Comparison of ENCODE assay signal across 10 cellular contexts in the genomic region with DNA sequence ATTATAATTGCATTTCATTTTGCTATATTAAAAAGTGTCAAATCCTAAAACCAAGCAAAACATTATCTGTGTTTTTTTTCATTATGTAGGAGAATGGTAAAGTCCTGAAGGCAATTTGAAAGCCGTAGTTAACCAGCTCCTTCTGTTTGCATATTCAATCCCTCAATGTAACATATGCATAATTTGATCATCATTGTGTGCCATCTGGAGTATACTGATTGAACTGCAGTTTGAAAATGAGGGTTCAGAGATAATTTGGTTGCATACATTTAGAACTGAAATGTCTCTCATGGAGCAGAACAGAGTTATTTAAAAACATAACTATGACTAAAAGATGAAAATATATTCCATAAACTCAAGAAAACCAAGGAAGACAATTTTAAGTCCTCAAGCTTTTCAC.
DNase-seq lines count a peak whose midpoint lies in the region; ATAC-seq and TF ChIP-seq lines count a peak whose summit lies in the region.
"Had no signal": no experiment of that assay in that cellular context is flagged by ENCODE, and none has a peak within 500 bp of the region (broad histone marks: within the 10 kb centered on the region; RNA-seq: fewer than 3 reads in every experiment).

No MANE protein-coding gene starts in this region.

- no peaks in the 10 kb centered on the region for H4K20me1 ChIP-seq in SU-DHL-6 (ENCODE audit: low read depth, low read length)

- H3K36me3 Mint-ChIP-seq in mesothelial cell of epicardium = no peaks in the 10 kb centered on the region
- H3K36me3 Mint-ChIP-seq: memory B cell had no signal

- H3K27ac ChIP-seq in SU-DHL-6 (ENCODE audit: low read depth, low read length) = no peak overlapping the region
- H3K27ac ChIP-seq: thyroid gland had no signal

- no peaks in the 10 kb centered on the region for H3K9me3 Mint-ChIP-seq in mesothelial cell of epicardium
- H3K9me3 Mint-ChIP-seq: memory B cell had no signal

- H3K36me3 ChIP-seq in SU-DHL-6 (ENCODE audit: low read length) = no peaks in the 10 kb centered on the region
- H3K36me3 ChIP-seq: thyroid gland had no signal

- peak; percentile 70 for ATAC-seq in HG03432 (IDR thresholded peaks at IDR 0.05; ENCODE audit: unreplicated experiment)
- no peak for ATAC-seq in HG03520 (IDR thresholded peaks at IDR 0.05; ENCODE audit: unreplicated experiment)
- ATAC-seq in GM21825 (IDR thresholded peaks at IDR 0.05; ENCODE audit: unreplicated experiment) = no peak

- no peak overlapping the region for H3K4me3 Mint-ChIP-seq in mesothelial cell of epicardium
- H3K4me3 Mint-ChIP-seq: memory B cell had no signal

- H3K27me3 Mint-ChIP-seq in mesothelial cell of epicardium (ENCODE audit: low read depth) = no peaks in the 10 kb centered on the region
- H3K27me3 Mint-ChIP-seq: memory B cell had no signal

- DNase-seq in mesothelial cell of epicardium (ENCODE audit: low spot score in 2 of 2, unreplicated experiment in 2 of 2) (no peak), NCI-H187 (lab: John Stamatoyannopoulos, UW) (no peak)
- DNase-seq in activated naive CD4-positive, alpha-beta T cell treated with Interleukin-2 at 50 U/mL for 16 hours = no peak
- DNase-seq: thyroid gland had no signal

- no peak overlapping the region for H3K4me2 ChIP-seq in SU-DHL-6 (ENCODE audit: low read depth, low read length, poor library complexity, severe bottlenecking)

- H3K27me3 ChIP-seq in SU-DHL-6 (ENCODE audit: low read length) = no peaks in the 10 kb centered on the region
- H3K27me3 ChIP-seq: thyroid gland had no signal

- H3K4me1 Mint-ChIP-seq in mesothelial cell of epicardium = peaks cover 21% of the 10 kb centered on the region
- H3K4me1 Mint-ChIP-seq: memory B cell had no signal

- H2AFZ ChIP-seq in SU-DHL-6 (ENCODE audit: low read depth, low read length, severe bottlenecking) = no peak overlapping the region

- no peaks in the 10 kb centered on the region for H3F3A ChIP-seq in SU-DHL-6 (ENCODE audit: insufficient read depth)

- no peak overlapping the region for H3K9ac ChIP-seq in SU-DHL-6 (ENCODE audit: low read length)

- no peak overlapping the region for H3K27ac Mint-ChIP-seq in mesothelial cell of epicardium
- H3K27ac Mint-ChIP-seq: memory B cell had no signal

- H3K79me2 ChIP-seq in SU-DHL-6 (ENCODE audit: insufficient read depth, low read length) = no peaks in the 10 kb centered on the region

- no peaks in the 10 kb centered on the region for H3K9me2 ChIP-seq in SU-DHL-6 (replicated peaks; ENCODE audit: insufficient read depth, low read length)

- peak; percentile 30 for TF ChIP-seq CTCF in GM12873 (IDR thresholded peaks at IDR 0.05; ENCODE audit: insufficient read depth, low read depth, low read length, missing control alignments)
- peak; percentile 15 for TF ChIP-seq CTCF in SU-DHL-6 (IDR thresholded peaks at IDR 0.05; ENCODE audit: insufficient read depth, low read length, poor library complexity, severe bottlenecking)
- TF ChIP-seq CTCF in mesothelial cell of epicardium (IDR thresholded peaks at IDR 0.05; ENCODE audit: unreplicated experiment) = peak; percentile 41

- no peak overlapping the region for H3K4me3 ChIP-seq in SU-DHL-6 (ENCODE audit: insufficient read depth, low read length, poor library complexity, severe bottlenecking)
- H3K4me3 ChIP-seq: thyroid gland had no signal

- H3K9me3 ChIP-seq in SU-DHL-6 (ENCODE audit: insufficient read depth, low read length) = no peaks in the 10 kb centered on the region
- H3K9me3 ChIP-seq: thyroid gland had no signal
